In genomic region chr6:123965894-123966293, GRCh38 we compare ENCODE assay signal across 10 cellular contexts.
DNase-seq lines count a peak whose midpoint lies in the region; ATAC-seq, FAIRE-seq and TF ChIP-seq lines count a peak whose summit lies in the region.
"Had no signal": no experiment of that assay in that cellular context is flagged by ENCODE, and none has a peak within 500 bp of the region (broad histone marks: within the 10 kb centered on the region; RNA-seq: fewer than 3 reads in every experiment).

No MANE protein-coding gene starts in this region.

- no peak overlapping the region for H2AFZ ChIP-seq in HCT116 (ENCODE audit: low read depth, low read length, poor library complexity, severe bottlenecking)

- no peaks in the 10 kb centered on the region for H3K36me3 Mint-ChIP-seq in activated CD4-positive, alpha-beta T cell treated with anti-CD3 and anti-CD28 coated beads for 36 hours (ENCODE audit: low read depth)

- H3K27ac ChIP-seq in A549 (no peak overlapping the region), HCT116 (ENCODE audit: low read depth, low read length) (no peak overlapping the region), WERI-Rb-1 (no peak overlapping the region), vagina (no peak overlapping the region)
- H3K27ac ChIP-seq: upper lobe of right lung had no signal

- H3K9me3 Mint-ChIP-seq in activated CD4-positive, alpha-beta T cell treated with anti-CD3 and anti-CD28 coated beads for 36 hours (ENCODE audit: low read depth) = no peaks in the 10 kb centered on the region

- H3K27me3 Mint-ChIP-seq in activated CD4-positive, alpha-beta T cell treated with anti-CD3 and anti-CD28 coated beads for 36 hours = no peaks in the 10 kb centered on the region

- TF ChIP-seq RAD21 in A549 (conservative IDR thresholded peaks at IDR 0.05 in 1 of 2, IDR thresholded peaks at IDR 0.05 in 1 of 2) (peak in 1 of 2 experiments; percentile 19; a peak in 2 of 5 replicates), HCT116 (IDR thresholded peaks at IDR 0.05; ENCODE audit: low read depth) (peak; percentile 35; the same call in 1 of the 2 replicates)

- H3K4me2 ChIP-seq in A549 (no peak overlapping the region), HCT116 (ENCODE audit: low read length) (no peak overlapping the region)

- H3K9me3 ChIP-seq in A549 (no peaks in the 10 kb centered on the region), HCT116 (ENCODE audit: control insufficient read depth in 1 of 2, insufficient read depth in 1 of 2, low read depth in 1 of 2, low read length in 2 of 2) (no peaks in the 10 kb centered on the region), WERI-Rb-1 (ENCODE audit: severe bottlenecking) (no peaks in the 10 kb centered on the region), vagina (no peaks in the 10 kb centered on the region)
- H3K9me3 ChIP-seq: upper lobe of right lung had no signal

- no peak overlapping the region for H3K9ac ChIP-seq in HCT116 (ENCODE audit: low read length)

- BruUV-seq in HCT116 (replicated peaks; lab: Mats Ljungman, UMichigan) = no TSS peak

- H3K4me3 ChIP-seq in A549 (no peak overlapping the region), HCT116 (replicated peaks in 1 of 2; ENCODE audit: low read depth in 1 of 2, low read length in 2 of 2) (no peak overlapping the region), WERI-Rb-1 (ENCODE audit: low read depth, low read length) (no peak overlapping the region), vagina (no peak overlapping the region)
- H3K4me3 ChIP-seq: upper lobe of right lung had no signal

- H3K9me2 ChIP-seq in HCT116 (ENCODE audit: insufficient read depth) = no peaks in the 10 kb centered on the region

- ATAC-seq in A549 (peak; percentile 47 to 67; a peak in 4 of 6 replicates), HCT116 (peak; percentile 47), GM21360 (IDR thresholded peaks at IDR 0.05; ENCODE audit: unreplicated experiment) (no peak), GM18519 (IDR thresholded peaks at IDR 0.05; ENCODE audit: low FRiP score, unreplicated experiment) (no peak)
- ATAC-seq in activated CD4-positive, alpha-beta T cell treated with anti-CD3 and anti-CD28 coated beads for 36 hours = no peak
- ATAC-seq: upper lobe of right lung had no signal

- H3K4me1 Mint-ChIP-seq in activated CD4-positive, alpha-beta T cell treated with anti-CD3 and anti-CD28 coated beads for 36 hours = no peaks in the 10 kb centered on the region

- no peaks in the 10 kb centered on the region for H3K79me2 ChIP-seq in HCT116 (ENCODE audit: insufficient read depth, low read length)

- H3K36me3 ChIP-seq in HCT116 (ENCODE audit: control insufficient read depth in 1 of 2, insufficient read depth in 2 of 2, low read length in 2 of 2) (no peaks in the 10 kb centered on the region), WERI-Rb-1 (no peaks in the 10 kb centered on the region), vagina (no peaks in the 10 kb centered on the region)
- H3K36me3 ChIP-seq: upper lobe of right lung had no signal

- H3K27ac Mint-ChIP-seq in activated CD4-positive, alpha-beta T cell treated with anti-CD3 and anti-CD28 coated beads for 36 hours = no peak overlapping the region

- FAIRE-seq in A549 (lab: Jason Lieb, UNC) = no peak
- FAIRE-seq: TTC549 had no signal

- H3K4me3 Mint-ChIP-seq in activated CD4-positive, alpha-beta T cell treated with anti-CD3 and anti-CD28 coated beads for 36 hours = no peak overlapping the region

- WGBS in A549 (ENCODE audit: missing lambda C conversion rate) = 49% methylated on average over 2 of the region's 4 CpGs

- peak in 1 of 2 experiments; percentile 7 for DNase-seq in A549 (ENCODE audit: low read depth in 1 of 2, low spot score in 1 of 2)
- no peak for DNase-seq in HCT116 (ENCODE audit: low read depth, low spot score)
- DNase-seq in WERI-Rb-1 = no peak
- peak; percentile 33 for DNase-seq in iPS DF 4.7 (ENCODE audit: extremely low read depth, low spot score)
- DNase-seq in vagina (ENCODE audit: extremely low spot score in 2 of 2) = no peak
- DNase-seq in activated CD4-positive, alpha-beta T cell treated with anti-CD3 and anti-CD28 coated beads for 36 hours = no peak
- DNase-seq: upper lobe of right lung had no signal

- intact Hi-C loops in HCT116 (cut with micrococcal nuclease) = loop anchor here (1.0 kb wide), 1 partner anchor 164 kb away; no protein-coding TSS in a partner anchor
- intact Hi-C loops in vagina (cut with DNase I) = no loop called here
- intact Hi-C loops in activated CD4-positive, alpha-beta T cell treated with anti-CD3 and anti-CD28 coated beads for 36 hours (cut with DNase I, micrococcal nuclease) = no loop called here

- TF ChIP-seq POLR2A in A549 (IDR thresholded peaks at IDR 0.05; ENCODE audit: low read length) = no peak
- TF ChIP-seq POLR2A in HCT116 (IDR thresholded peaks at IDR 0.05; ENCODE audit: borderline replicate concordance, extremely low read depth, insufficient read depth, insufficient read length) = no peak
- no peak for TF ChIP-seq POLR2A in vagina (IDR thresholded peaks at IDR 0.05)

- no peaks in the 10 kb centered on the region for H4K20me1 ChIP-seq in HCT116 (ENCODE audit: insufficient read depth)

- RAD21 ChIA-PET in HCT116 (lab: Charles Lee; ENCODE audit: low non-redundant PET in 1 of 2, low total read pairs in 2 of 2, uncharacterized antibody in 2 of 2, unreplicated experiment in 2 of 2) = no interaction called here

- H3K4me1 ChIP-seq in A549 (no peaks in the 10 kb centered on the region), HCT116 (ENCODE audit: control insufficient read depth in 1 of 2, insufficient read depth in 2 of 2, low read length in 2 of 2) (no peaks in the 10 kb centered on the region; a peak in 1 of 4 replicates), vagina (no peaks in the 10 kb centered on the region)
- H3K4me1 ChIP-seq: upper lobe of right lung had no signal

- H3K27me3 ChIP-seq in HCT116 (ENCODE audit: insufficient read depth, low read length) (peaks cover 18% of the 10 kb centered on the region), WERI-Rb-1 (ENCODE audit: insufficient read depth, low read depth, severe bottlenecking) (peaks cover 20% of the 10 kb centered on the region), vagina (no peaks in the 10 kb centered on the region)
- H3K27me3 ChIP-seq: upper lobe of right lung had no signal

- CTCF ChIA-PET in A549 (lab: Yijun Ruan, JAX) = no interaction called here
- CTCF ChIA-PET in HCT116 (lab: Charles Lee) = interaction anchor here (0.6 to 1.7 kb wide), 2 partner anchors 152 to 163 kb away, joined by 4 to 8 read pairs; no protein-coding TSS in a partner anchor
- CTCF ChIA-PET in activated CD4-positive, alpha-beta T cell treated with anti-CD3 and anti-CD28 coated beads for 36 hours (lab: Charles Lee) = no interaction called here

- no peak for TF ChIP-seq EP300 in A549 (IDR thresholded peaks at IDR 0.05)

- POLR2A ChIA-PET in A549 (lab: Yijun Ruan, JAX) = no interaction called here
- POLR2A ChIA-PET in HCT116 (lab: Charles Lee) = no interaction called here
- POLR2A ChIA-PET in activated CD4-positive, alpha-beta T cell treated with anti-CD3 and anti-CD28 coated beads for 36 hours (lab: Charles Lee) = no interaction called here

- TF ChIP-seq CTCF in A549 (IDR thresholded peaks at IDR 0.05) (no peak), HCT116 (IDR thresholded peaks at IDR 0.05 in 2 of 3, conservative IDR thresholded peaks at IDR 0.05 in 1 of 3; ENCODE audit: borderline replicate concordance in 1 of 3, insufficient read depth in 1 of 3, low read depth in 2 of 3, low read length in 2 of 3) (peak; percentile 32 to 56 (median 43); a peak in 5 of 6 replicates), WERI-Rb-1 (IDR thresholded peaks at IDR 0.05; ENCODE audit: low read depth, low read length) (peak; percentile 27; the same call in 1 of the 2 replicates), vagina (IDR thresholded peaks at IDR 0.05) (no peak)

TF ChIP-seq in A549, 52 proteins besides CTCF, POLR2A, EP300 and RAD21 (continues in another document):
- TF ChIP-seq SREBF2 (IDR thresholded peaks at IDR 0.05) (no peak), NPAS2 (CRISPR knock-in tag; IDR thresholded peaks at IDR 0.05; ENCODE audit: borderline replicate concordance) (no peak), RNF2 (IDR thresholded peaks at IDR 0.05; ENCODE audit: borderline replicate concordance, low read depth) (no peak), RFX5 (IDR thresholded peaks at IDR 0.05) (no peak), EHF (CRISPR knock-in tag; IDR thresholded peaks at IDR 0.05) (no peak), USF2 (IDR thresholded peaks at IDR 0.05) (no peak), JUN (IDR thresholded peaks at IDR 0.05) (no peak), ZNF302 (CRISPR knock-in tag; IDR thresholded peaks at IDR 0.05) (no peak)
- TF ChIP-seq, protein P1, sequence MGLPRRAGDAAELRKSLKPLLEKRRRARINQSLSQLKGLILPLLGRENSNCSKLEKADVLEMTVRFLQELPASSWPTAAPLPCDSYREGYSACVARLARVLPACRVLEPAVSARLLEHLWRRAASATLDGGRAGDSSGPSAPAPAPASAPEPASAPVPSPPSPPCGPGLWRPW (IDR thresholded peaks at IDR 0.05) = no peak

TF ChIP-seq in HCT116, 20 proteins besides CTCF, POLR2A, EP300 and RAD21 (continues in another document):
- TF ChIP-seq SRF (IDR thresholded peaks at IDR 0.05; ENCODE audit: low read depth) (no peak), REST (IDR thresholded peaks at IDR 0.05; ENCODE audit: low read depth) (no peak), TCF7L2 (IDR thresholded peaks at IDR 0.05; ENCODE audit: borderline replicate concordance, extremely low read depth, insufficient read depth, insufficient read length) (no peak), EZH2 (IDR thresholded peaks at IDR 0.05) (no peak), ELF1 (IDR thresholded peaks at IDR 0.05; ENCODE audit: borderline replicate concordance, low read depth) (no peak)

Comparison
In these comparisons a context has a peak if more than half of its experiments do, and no peak if none do; other contexts are left out.
1. ATAC-seq: peak in A549 (2 of 2) and HCT116 (single experiment); none in GM21360 (single experiment), GM18519 (single experiment) and activated CD4-positive, alpha-beta T cell treated with anti-CD3 and anti-CD28 coated beads for 36 hours (single experiment).
2. CTCF ChIP-seq: peak in HCT116 (3 of 3) and WERI-Rb-1 (single experiment); none in A549 (single experiment) and vagina (0 of 3).
3. Of the 6 proteins assayed by ChIP-seq in both A549 and HCT116: peak only in A549: none; only in HCT116: CTCF; in both: none; in neither: 4; mixed calls (peak in some experiments, not most) for 1.